ENCODE assay signal across 11 cellular contexts in genomic region chr9:33549418-33549817, GRCh38. TPM values are rescaled to one million over a fixed set of nuclear protein-coding genes. Genes with fewer than 3 reads are reported as not detected.
DNase-seq lines count a peak whose midpoint lies in the region; ATAC-seq, FAIRE-seq and TF ChIP-seq lines count a peak whose summit lies in the region.
"Not testable (repeated sequence)": the region's sequence is repeated elsewhere in the genome, so short reads cannot be mapped to it uniquely, and the experiment has no call there.
"Had no signal": no experiment of that assay in that cellular context is flagged by ENCODE, and none has a peak within 500 bp of the region (broad histone marks: within the 10 kb centered on the region; RNA-seq: fewer than 3 reads in every experiment).

No MANE protein-coding gene starts in this region.

- peaks cover 24% of the 10 kb centered on the region for H3K36me3 ChIP-seq in RWPE2 (ENCODE audit: low read depth)
- H3K36me3 ChIP-seq in brain microvascular endothelial cell (replicated peaks) = not testable (repeated sequence)

- H3K9me3 ChIP-seq in RWPE2 (ENCODE audit: severe bottlenecking) = not testable (repeated sequence)

- DNase-seq in EH (ENCODE audit: low read depth) (peak; percentile 45), HFFc6 (peak; percentile 44)
- DNase-seq in RWPE2 (ENCODE audit: low spot score); brain microvascular endothelial cell; frontal cortex (ENCODE audit: low spot score in 2 of 2); osteocyte (ENCODE audit: extremely low spot score, unreplicated experiment): not testable (repeated sequence)

- H3K27ac ChIP-seq in RWPE2 (ENCODE audit: poor library complexity, severe bottlenecking) (peak overlapping the region; percentile 76), brain microvascular endothelial cell (peak overlapping the region; percentile 20)

- not testable (repeated sequence) for H3K27me3 ChIP-seq in RWPE2 (ENCODE audit: insufficient read depth, poor library complexity, severe bottlenecking); brain microvascular endothelial cell (replicated peaks)

- peak overlapping the region; percentile 88 for H3K27ac Mint-ChIP-seq in HFFc6
- H3K27ac Mint-ChIP-seq in osteocyte (ENCODE audit: unreplicated experiment) = peak overlapping the region; percentile 97

- TF ChIP-seq CTCF in HFFc6 (IDR thresholded peaks at IDR 0.05); RWPE2 (IDR thresholded peaks at IDR 0.05; ENCODE audit: poor library complexity, severe bottlenecking); brain microvascular endothelial cell (IDR thresholded peaks at IDR 0.05; ENCODE audit: low read depth, low read length, missing control alignments); osteocyte (IDR thresholded peaks at IDR 0.05): not testable (repeated sequence)

- H3K36me3 Mint-ChIP-seq in HFFc6 (ENCODE audit: low read depth) = peaks cover 25% of the 10 kb centered on the region
- not testable (repeated sequence) for H3K36me3 Mint-ChIP-seq in osteocyte (ENCODE audit: unreplicated experiment)

- not testable (repeated sequence) for H3K27me3 Mint-ChIP-seq in HFFc6 (ENCODE audit: insufficient read depth); osteocyte (ENCODE audit: unreplicated experiment)

- H3K9me3 Mint-ChIP-seq in HFFc6; osteocyte (ENCODE audit: unreplicated experiment): not testable (repeated sequence)

- H3K4me3 Mint-ChIP-seq in HFFc6 = peak overlapping the region; percentile 72
- H3K4me3 Mint-ChIP-seq in osteocyte (ENCODE audit: unreplicated experiment) = peak overlapping the region; percentile 51

- in situ Hi-C loops in brain microvascular endothelial cell (cut with HindIII; ENCODE audit: low pct_ligation_motif_present, low sequenced_read_pairs) = not testable (repeated sequence)

- H3K4me3 ChIP-seq in RWPE2 (ENCODE audit: severe bottlenecking); brain microvascular endothelial cell (ENCODE audit: low read depth, low read length): not testable (repeated sequence)

- H3K4me1 Mint-ChIP-seq in HFFc6 (ENCODE audit: low read depth) (peaks cover 43% of the 10 kb centered on the region), osteocyte (ENCODE audit: unreplicated experiment) (peaks cover 55% of the 10 kb centered on the region)

- ATAC-seq in RWPE2 (ENCODE audit: low read depth) = peak; percentile 70

- FAIRE-seq in endometrium (lab: Jason Lieb, UNC) (peak; percentile 74), frontal cortex (lab: Jason Lieb, UNC) (peak; percentile 81)

- H3K4me1 ChIP-seq in RWPE2 (ENCODE audit: insufficient read depth, poor library complexity, severe bottlenecking) = peaks cover 20% of the 10 kb centered on the region

RNA-seq across cellular contexts. Expression of gene ANKRD18B, which starts 25.4 kb away (rescaled TPM):
- total RNA-seq in HFFc6 (2021; fragmentation: NEBNext Ultra II Directional; extraction: Animal tissue kit (Norgen Biotek cat#: 25700)) = 1 to 10 TPM; 5.1 to 9.9 (median 8.0) TPM
- total RNA-seq in frontal cortex (not detected), osteocyte (13.8 and 15.3 TPM in 2 replicates)
- total RNA-seq: A673, Right ventricle myocardium superior, RPMI7951, SJSA1 had no signal
